ENCODE assay signal across 19 cellular contexts in genomic region chr13:21767032-21767431, GRCh38.
DNase-seq lines count a peak whose midpoint lies in the region; ATAC-seq and TF ChIP-seq lines count a peak whose summit lies in the region.
"Had no signal": no experiment of that assay in that cellular context is flagged by ENCODE, and none has a peak within 500 bp of the region (broad histone marks: within the 10 kb centered on the region; RNA-seq: fewer than 3 reads in every experiment).

No MANE protein-coding gene starts in this region.

- H3K4me1 ChIP-seq in endodermal cell (ENCODE audit: control insufficient read depth, insufficient read depth, low read length) = no peaks in the 10 kb centered on the region
- H3K4me1 ChIP-seq: HAP-1 had no signal

- no peak overlapping the region for H3K9ac ChIP-seq in endodermal cell (ENCODE audit: extremely low read depth, low read length, poor library complexity, severe bottlenecking)

- DNase-seq in H7 (peak; percentile 35), endodermal cell (no peak), Ammon's horn (ENCODE audit: low spot score) (no peak), head of caudate nucleus (no peak), NCI-H2171 treated with DMSO at 0.1 percent for 48 hours (lab: John Stamatoyannopoulos, UW) (no peak)
- DNase-seq: ACHN; Caco-2; CD4-positive, alpha-beta T cell; DMS153; DMS79; Kasumi-1; KG1 had no signal

- peaks cover 3% of the 10 kb centered on the region for H3K9me3 Mint-ChIP-seq in endodermal cell

- no peak overlapping the region for H3K27ac Mint-ChIP-seq in endodermal cell
- H3K27ac Mint-ChIP-seq: CD4-positive, alpha-beta T cell; GM23338; IgD-negative memory B cell had no signal

- H3K9me3 ChIP-seq in endodermal cell (ENCODE audit: control insufficient read depth, low read length) = no peaks in the 10 kb centered on the region
- H3K9me3 ChIP-seq: Caco-2, HAP-1 had no signal

- H3K4me3 Mint-ChIP-seq in endodermal cell = no peak overlapping the region
- H3K4me3 Mint-ChIP-seq: CD4-positive, alpha-beta T cell; GM23338; IgD-negative memory B cell had no signal

- intact Hi-C loops in head of caudate nucleus (cut with DNase I) = no loop called here

- no peak for TF ChIP-seq EP300 in Ishikawa (IDR thresholded peaks at IDR 0.05; ENCODE audit: borderline replicate concordance)

- H3K36me3 Mint-ChIP-seq in endodermal cell (ENCODE audit: low read depth) = no peaks in the 10 kb centered on the region
- H3K36me3 Mint-ChIP-seq: IgD-negative memory B cell had no signal

- H3K4me3 ChIP-seq in H7 (ENCODE audit: insufficient read depth, low read depth, low read length) (no peak overlapping the region), endodermal cell (ENCODE audit: low read length) (no peak overlapping the region)
- H3K4me3 ChIP-seq: GM23338, HAP-1 had no signal

- TF ChIP-seq CTCF in endodermal cell (conservative IDR thresholded peaks at IDR 0.05) = peak; percentile 54

- H3K27me3 ChIP-seq in H7 (ENCODE audit: control insufficient read depth, insufficient read depth, low read length) (no peaks in the 10 kb centered on the region), endodermal cell (ENCODE audit: control insufficient read depth, insufficient read depth, low read length, poor library complexity, severe bottlenecking) (no peaks in the 10 kb centered on the region)

- no peaks in the 10 kb centered on the region for H3K36me3 ChIP-seq in H7 (replicated peaks; ENCODE audit: control insufficient read depth, insufficient read depth, low read length)
- H3K36me3 ChIP-seq in endodermal cell (ENCODE audit: control insufficient read depth, insufficient read depth, low read length) = no peaks in the 10 kb centered on the region
- H3K36me3 ChIP-seq: HAP-1 had no signal

- ATAC-seq in HG03139 (IDR thresholded peaks at IDR 0.05; ENCODE audit: unreplicated experiment) = no peak
- ATAC-seq: GM23338 had no signal

- WGBS in endodermal cell (ENCODE audit: insufficient coverage in 1 of 2, insufficient read length in 1 of 2), 2 experiments = 90 to 92% methylated on average over 6 to 8 of the region's 8 CpGs

- peaks cover 3% of the 10 kb centered on the region for H3K27me3 Mint-ChIP-seq in endodermal cell (ENCODE audit: insufficient read depth)
- H3K27me3 Mint-ChIP-seq: IgD-negative memory B cell had no signal

- peaks cover 2% of the 10 kb centered on the region for H3K4me1 Mint-ChIP-seq in endodermal cell
- H3K4me1 Mint-ChIP-seq: GM23338 had no signal

- no peak overlapping the region for H3K27ac ChIP-seq in endodermal cell (ENCODE audit: low read depth, low read length)
- H3K27ac ChIP-seq: C4-2B, HL-60 had no signal

- TF ChIP-seq RAD21 in Ishikawa (IDR thresholded peaks at IDR 0.05; ENCODE audit: low read depth) = peak; percentile 39

TF ChIP-seq in Ishikawa, 13 proteins besides CTCF, POLR2A, EP300 and RAD21:
- TF ChIP-seq NFIC (IDR thresholded peaks at IDR 0.05) = no peak
- TF ChIP-seq MAX (IDR thresholded peaks at IDR 0.05) = no peak
- no peak for TF ChIP-seq TCF12 (IDR thresholded peaks at IDR 0.05; ENCODE audit: low read depth)
- no peak for TF ChIP-seq YY1 (IDR thresholded peaks at IDR 0.05; ENCODE audit: low read depth)
